8 cellular contexts compared by ENCODE assay signal in genomic region chr2:106582431-106583143, GRCh38.
DNase-seq lines count a peak whose midpoint lies in the region; ATAC-seq, FAIRE-seq and TF ChIP-seq lines count a peak whose summit lies in the region.

No MANE protein-coding gene starts in this region.

- H3K4me1 ChIP-seq in foreskin keratinocyte, result no peaks in the 10 kb centered on the region
- H3K4me1 ChIP-seq in neutrophil (ENCODE audit: control insufficient read depth in 1 of 2, insufficient read depth in 1 of 2, low read depth in 1 of 2, low read length in 1 of 2), result peaks cover 0 to 4% of the 10 kb centered on the region in 2 experiments
- peaks cover 10% of the 10 kb centered on the region for H3K4me1 ChIP-seq in suprapubic skin

- no peak overlapping the region for H3K27ac ChIP-seq in foreskin keratinocyte
- no peak overlapping the region for H3K27ac ChIP-seq in neutrophil
- H3K27ac ChIP-seq in suprapubic skin, result no peak overlapping the region

- DNase-seq in DMS53 (lab: John Stamatoyannopoulos, UW) (peak; percentile 93), RCC 7860 (ENCODE audit: low spot score) (peak; percentile 57), foreskin keratinocyte (peak; percentile 19 to 39), suprapubic skin (ENCODE audit: low spot score in 2 of 2) (peak; percentile 76 to 88)
- peak; percentile 28 for DNase-seq in activated T-helper 9 cell treated with anti-CD3 and anti-CD28 coated beads, Interleukin-2, amount 50 U/mL, for 16 hours (ENCODE audit: low read depth)

- H3K36me3 ChIP-seq in neutrophil, result no peaks in the 10 kb centered on the region
- no peaks in the 10 kb centered on the region for H3K36me3 ChIP-seq in suprapubic skin

- TF ChIP-seq EP300 in Ishikawa (IDR thresholded peaks at IDR 0.05; ENCODE audit: borderline replicate concordance) (no peak), suprapubic skin (IDR thresholded peaks at IDR 0.05) (no peak)

- peak; percentile 64 for FAIRE-seq in RCC 7860 (lab: Jason Lieb, UNC)

- TF ChIP-seq RAD21 in Ishikawa (IDR thresholded peaks at IDR 0.05; ENCODE audit: low read depth), result peak; percentile 92

- WGBS in suprapubic skin, result 7% methylated on average over 14 of the region's 14 CpGs

- H3K9me3 ChIP-seq in neutrophil (no peaks in the 10 kb centered on the region), suprapubic skin (no peaks in the 10 kb centered on the region)

- H3K27me3 ChIP-seq in foreskin keratinocyte, result peaks cover 48% of the 10 kb centered on the region
- H3K27me3 ChIP-seq in neutrophil, result peaks cover 65% of the 10 kb centered on the region
- peaks cover 33% of the 10 kb centered on the region for H3K27me3 ChIP-seq in suprapubic skin

- peak; percentile 91 for TF ChIP-seq CTCF in foreskin keratinocyte (conservative IDR thresholded peaks at IDR 0.05)
- peak; percentile 29 for TF ChIP-seq CTCF in neutrophil (IDR thresholded peaks at IDR 0.05)
- TF ChIP-seq CTCF in suprapubic skin (IDR thresholded peaks at IDR 0.05), result peak; percentile 70 to 81

- H3K4me3 ChIP-seq in neutrophil (ENCODE audit: low read depth in 1 of 2, low read length in 1 of 2) (no peak overlapping the region), suprapubic skin (peak overlapping the region; percentile 37)

- no peak for TF ChIP-seq POLR2A in suprapubic skin (IDR thresholded peaks at IDR 0.05)

- ATAC-seq in GM21529 (IDR thresholded peaks at IDR 0.05; ENCODE audit: unreplicated experiment) (peak; percentile 74), foreskin keratinocyte (peak; percentile 78)

TF ChIP-seq in Ishikawa, 13 proteins besides CTCF, POLR2A, EP300 and RAD21:
- no peak for TF ChIP-seq TCF12 (IDR thresholded peaks at IDR 0.05; ENCODE audit: low read depth)
- TF ChIP-seq REST (IDR thresholded peaks at IDR 0.05; ENCODE audit: low read depth), result no peak
- peak; percentile 39 for TF ChIP-seq NFIC (IDR thresholded peaks at IDR 0.05)

Comparison
In these comparisons a context has a peak if more than half of its experiments do, and no peak if none do; other contexts are left out.
1. DNase-seq: peak in every context shown above with its lines; median percentile 93 in DMS53; 82 in suprapubic skin; 57 in RCC 7860; 29 in foreskin keratinocyte; 28 in activated T-helper 9 cell treated with anti-CD3 and anti-CD28 coated beads, Interleukin-2, amount 50 U/mL, for 16 hours.
2. CTCF ChIP-seq: peak in every context shown above with its lines; median percentile 91 in foreskin keratinocyte; 76 in suprapubic skin; 29 in neutrophil.